Comparison of ENCODE assay signal across 39 cellular contexts in genomic region chr7:24239260-24239659, GRCh38. TPM values are rescaled to one million over a fixed set of nuclear protein-coding genes. Genes with fewer than 3 reads are reported as not detected.
"Had no signal": no experiment of that assay in that cellular context is flagged by ENCODE, and none has a peak within 500 bp of the region (broad histone marks: within the 10 kb centered on the region; RNA-seq: fewer than 3 reads in every experiment).

No MANE protein-coding gene starts in this region.

- H3K36me3 ChIP-seq: MG63 had no signal

- DNase-seq: Karpas-422, Kasumi-1, MG63, MM.1S, MV-4-11, NCI-H1048, NCI-H1092, NCI-H1092 treated with DMSO at 0.1 percent for 48 hours, NCI-H1105, NCI-H1105 treated with DMSO at 0.1 percent for 48 hours, NCI-H1417, NCI-H1417 treated with DMSO at 0.1 percent for 48 hours, NCI-H1436, NCI-H1436 treated with DMSO at 0.1 percent for 48 hours, NCI-H146, NCI-H1694, NCI-H1694 treated with DMSO at 0.1 percent for 48 hours, NCI-H187, NCI-H187 treated with DMSO at 0.1 percent for 48 hours, NCI-H1930, NCI-H2029, NCI-H2029 treated with DMSO at 0.1 percent for 48 hours, NCI-H2081, NCI-H2081 treated with DMSO at 0.1 percent for 48 hours, NCI-H2107, NCI-H2171, NCI-H2171 treated with DMSO at 0.1 percent for 48 hours, NCI-H2227 treated with DMSO at 0.1 percent for 48 hours, NCI-H226, NCI-H345, NCI-H446, NCI-H446 treated with DMSO at 0.1 percent for 48 hours, NCI-H510A, NCI-H510A treated with DMSO at 0.1 percent for 48 hours had no signal

- H3K4me3 ChIP-seq: MG63 had no signal

- H3K9me3 ChIP-seq: MG63 had no signal

- H3K9ac ChIP-seq: KMS-11 had no signal

- H3K4me2 ChIP-seq: KMS-11 had no signal

- H3K27ac ChIP-seq: KMS-11 had no signal

RNA-seq across cellular contexts. Expression of gene NPY, which starts 44.7 kb away (rescaled TPM):
- total RNA-seq: LHCN-M2, M059J, MCF 10A, NCI-H460 had no signal
